Comparison of ENCODE assay signal across 20 cellular contexts in the genomic region with DNA sequence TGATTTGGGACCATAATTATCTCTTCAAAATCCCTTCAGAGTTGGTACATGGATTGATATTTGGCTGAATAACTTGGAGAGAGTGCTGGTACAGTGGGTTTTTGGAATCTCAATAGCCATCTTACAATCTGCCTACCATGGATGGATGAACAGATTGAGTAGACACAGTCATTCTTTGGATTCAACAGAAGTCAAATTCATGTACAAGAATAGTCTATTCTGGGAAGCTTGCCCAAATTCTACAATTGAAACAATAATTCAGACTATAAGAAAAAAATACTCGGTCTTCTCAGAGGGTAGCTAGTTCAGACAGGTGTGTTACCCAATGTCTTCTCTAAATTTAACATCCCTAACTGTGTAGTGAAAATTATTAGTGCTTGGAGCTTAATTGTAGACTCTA.
"Had no signal": no experiment of that assay in that cellular context is flagged by ENCODE, and none has a peak within 500 bp of the region (broad histone marks: within the 10 kb centered on the region; RNA-seq: fewer than 3 reads in every experiment).

No MANE protein-coding gene starts in this region.

- H3K9me3 ChIP-seq: esophagus squamous epithelium, gastroesophageal sphincter, right atrium auricular region, sigmoid colon, stomach, thoracic aorta had no signal

- H3K36me3 ChIP-seq: esophagus squamous epithelium, gastroesophageal sphincter, right atrium auricular region, sigmoid colon, stomach, thoracic aorta had no signal

- H3K27me3 ChIP-seq: esophagus squamous epithelium, gastroesophageal sphincter, right atrium auricular region, sigmoid colon, stomach had no signal

- H3K4me3 ChIP-seq: esophagus squamous epithelium, gastroesophageal sphincter, right atrium auricular region, sigmoid colon, skin epidermis, stomach, thoracic aorta had no signal

- H3K4me1 ChIP-seq: esophagus squamous epithelium, gastroesophageal sphincter, right atrium auricular region, stomach had no signal

- H3K27ac ChIP-seq: epithelial cell of prostate, esophagus squamous epithelium, gastroesophageal sphincter, right atrium auricular region, sigmoid colon, skin epidermis, stomach, thoracic aorta had no signal

- DNase-seq: effector memory CD8-positive, alpha-beta T cell; esophagus squamous epithelium; foreskin fibroblast; glutamatergic neuron; islet precursor cell; mammary epithelial cell; naive thymus-derived CD4-positive, alpha-beta T cell; nephron progenitor cell; sigmoid colon; stimulated activated CD4-positive, alpha-beta T cell treated with anti-CD3 and anti-CD28 coated beads, Interleukin-2, amount 100 ng/mL, for 24 hours; stimulated activated CD4-positive, alpha-beta T cell treated with anti-CD3 and anti-CD28 coated beads, Interleukin-4, amount 100 ng/mL, for 4 hours; stimulated activated naive CD4-positive, alpha-beta T cell; stomach; substantia nigra; trophoblast cell had no signal
